ENCODE assay signal across 12 cellular contexts in the genomic region with DNA sequence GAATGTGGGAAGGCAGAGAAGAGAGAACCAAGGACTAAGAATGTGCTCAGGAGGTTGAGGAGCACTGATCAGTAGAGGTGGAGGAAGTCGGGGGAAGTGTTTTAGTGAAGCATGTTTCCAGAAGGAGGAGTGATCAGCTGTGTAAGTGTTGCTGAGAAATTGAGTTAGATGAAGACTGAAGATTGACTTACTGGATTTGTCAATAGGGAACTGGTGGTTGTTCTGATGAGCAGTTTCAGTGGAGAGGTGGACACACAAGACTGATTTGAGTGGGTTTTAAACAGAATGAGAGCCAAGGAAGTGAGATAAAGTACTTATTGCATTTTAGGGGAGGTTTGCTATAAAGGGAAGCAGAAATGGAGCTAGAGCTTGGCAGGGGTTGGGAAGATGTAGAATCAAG.
DNase-seq lines count a peak whose midpoint lies in the region; ATAC-seq and TF ChIP-seq lines count a peak whose summit lies in the region.
"Had no signal": no experiment of that assay in that cellular context is flagged by ENCODE, and none has a peak within 500 bp of the region (broad histone marks: within the 10 kb centered on the region; RNA-seq: fewer than 3 reads in every experiment).

No MANE protein-coding gene starts in this region.

- no peaks in the 10 kb centered on the region for H3K27me3 Mint-ChIP-seq in memory B cell
- H3K27me3 Mint-ChIP-seq: stimulated activated naive CD8-positive, alpha-beta T cell treated with anti-CD3 and anti-CD28 coated beads, Interleukin-15, Interleukin-2, amounts not matched to agents 100 ng/mL and 50 ng/mL, for 24 hours had no signal

- no peak overlapping the region for H3K4me3 ChIP-seq in lower lobe of right lung
- H3K4me3 ChIP-seq: left lung had no signal

- no peak overlapping the region for H3K27ac ChIP-seq in lower lobe of right lung
- H3K27ac ChIP-seq: left lung had no signal

- no peak overlapping the region for H3K4me3 Mint-ChIP-seq in memory B cell
- H3K4me3 Mint-ChIP-seq: stimulated activated naive CD8-positive, alpha-beta T cell treated with anti-CD3 and anti-CD28 coated beads, Interleukin-15, Interleukin-2, amounts not matched to agents 100 ng/mL and 50 ng/mL, for 24 hours had no signal

- peaks cover 2% of the 10 kb centered on the region for H3K4me1 Mint-ChIP-seq in memory B cell

- no peak for DNase-seq in memory B cell (ENCODE audit: low spot score in 2 of 2)
- no peak for DNase-seq in GDM1 (lab: John Stamatoyannopoulos, UW)
- no peak for DNase-seq in lower lobe of right lung
- DNase-seq in HK-2 (ENCODE audit: unreplicated experiment) = no peak
- DNase-seq: left lung, NCI-H2029 treated with DMSO at 0.1 percent for 48 hours, SIG-M5 had no signal

- no peak for TF ChIP-seq CTCF in lower lobe of right lung (IDR thresholded peaks at IDR 0.05)

- intact Hi-C loops in lower lobe of right lung (cut with DNase I) = no loop called here

- no peak overlapping the region for H3K27ac Mint-ChIP-seq in memory B cell
- H3K27ac Mint-ChIP-seq: stimulated activated naive CD8-positive, alpha-beta T cell treated with anti-CD3 and anti-CD28 coated beads, Interleukin-15, Interleukin-2, amounts not matched to agents 100 ng/mL and 50 ng/mL, for 24 hours had no signal

- no peaks in the 10 kb centered on the region for H3K4me1 ChIP-seq in lower lobe of right lung
- H3K4me1 ChIP-seq: left lung had no signal

- ATAC-seq in GM18870 (IDR thresholded peaks at IDR 0.05; ENCODE audit: unreplicated experiment) (peak; percentile 81), GM21528 (IDR thresholded peaks at IDR 0.05; ENCODE audit: low FRiP score, unreplicated experiment) (peak; percentile 82), HG03103 (IDR thresholded peaks at IDR 0.05; ENCODE audit: low read depth, unreplicated experiment) (peak; percentile 78), memory B cell (ENCODE audit: low read depth) (peak; percentile 19), lower lobe of right lung (no peak)
- ATAC-seq: activated CD4-positive, CD25-positive, alpha-beta regulatory T cell treated with anti-CD3 and anti-CD28 coated beads, Interleukin-2, amount 50 U/mL, for 24 hours; left lung had no signal

- no peaks in the 10 kb centered on the region for H3K9me3 ChIP-seq in lower lobe of right lung
- H3K9me3 ChIP-seq: left lung had no signal

- H3K27me3 ChIP-seq in lower lobe of right lung (ENCODE audit: low read depth) = no peaks in the 10 kb centered on the region
- H3K27me3 ChIP-seq: left lung had no signal

- peaks cover 6% of the 10 kb centered on the region for H3K36me3 Mint-ChIP-seq in memory B cell

- no peaks in the 10 kb centered on the region for H3K9me3 Mint-ChIP-seq in memory B cell
- H3K9me3 Mint-ChIP-seq: stimulated activated naive CD8-positive, alpha-beta T cell treated with anti-CD3 and anti-CD28 coated beads, Interleukin-15, Interleukin-2, amounts not matched to agents 100 ng/mL and 50 ng/mL, for 24 hours had no signal

- no peaks in the 10 kb centered on the region for H3K36me3 ChIP-seq in lower lobe of right lung
- H3K36me3 ChIP-seq: left lung had no signal

Comparison
In these comparisons a context has a peak if more than half of its experiments do, and no peak if none do; other contexts are left out.
1. ATAC-seq: peak in GM18870 (single experiment), GM21528 (single experiment), HG03103 (single experiment) and memory B cell (single experiment); none in lower lobe of right lung (0 of 2).